24 cellular contexts compared by ENCODE assay signal in the genomic region with DNA sequence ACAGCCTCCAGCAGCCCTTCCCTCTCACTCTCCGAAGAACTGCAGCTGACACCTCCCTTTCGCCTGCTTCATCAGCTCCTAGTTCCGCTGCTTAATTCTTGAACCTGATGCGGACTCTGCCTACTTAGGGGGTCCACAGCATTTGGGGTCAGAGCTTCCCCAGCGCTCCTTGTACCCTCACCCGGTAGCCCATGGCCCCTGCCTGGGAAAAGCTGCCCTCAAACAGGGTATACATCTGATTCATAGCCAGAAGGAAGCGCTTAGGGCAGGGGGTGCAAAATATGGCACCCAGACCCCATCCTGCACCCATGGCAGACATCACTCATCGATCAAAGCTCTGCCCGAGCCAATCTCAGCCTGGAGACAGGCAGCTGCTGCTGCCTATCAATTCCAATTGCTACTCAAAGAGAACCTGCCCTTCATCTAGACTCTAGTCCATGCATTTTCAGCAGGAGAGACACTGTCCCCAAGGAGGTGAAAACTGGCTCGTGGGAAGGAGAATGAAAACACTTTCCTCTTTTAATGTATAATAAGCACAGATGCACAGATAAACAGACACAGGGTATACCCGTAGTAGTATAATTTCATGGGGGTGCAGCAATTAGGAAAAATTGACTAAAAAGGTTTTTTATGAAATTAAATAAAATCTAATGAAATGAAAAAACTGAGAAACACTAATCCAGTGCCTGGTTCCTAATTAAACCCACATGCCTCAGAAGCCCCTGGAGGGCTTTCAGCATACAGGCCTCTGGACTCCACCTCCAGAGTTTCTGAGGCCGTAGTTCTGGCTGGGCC.
DNase-seq lines count a peak whose midpoint lies in the region; ATAC-seq and TF ChIP-seq lines count a peak whose summit lies in the region.
"Had no signal": no experiment of that assay in that cellular context is flagged by ENCODE, and none has a peak within 500 bp of the region (broad histone marks: within the 10 kb centered on the region; RNA-seq: fewer than 3 reads in every experiment).

No MANE protein-coding gene starts in this region.

- H3K4ac ChIP-seq in neuronal stem cell (ENCODE audit: low read length), result no peak overlapping the region

- peaks cover 56 to 83% (median 66%) of the 10 kb centered on the region in 10 experiments for H3K4me1 ChIP-seq in BLaER1 treated with 17β-estradiol and CSF1 and Interleukin-3, amounts not matched to agents 10 nM and 100 nM
- H3K4me1 ChIP-seq in HEK293 (ENCODE audit: control insufficient read depth, insufficient read depth, low read length), result no peaks in the 10 kb centered on the region
- H3K4me1 ChIP-seq in neuronal stem cell (ENCODE audit: control insufficient read depth in 2 of 2, insufficient read depth in 1 of 2, low read depth in 1 of 2, low read length in 2 of 2), result no peaks in the 10 kb centered on the region
- no peaks in the 10 kb centered on the region for H3K4me1 ChIP-seq in right cardiac atrium (ENCODE audit: control insufficient read depth, insufficient read depth, low read length)
- H3K4me1 ChIP-seq: esophagus squamous epithelium, foreskin keratinocyte, lower lobe of right lung, right atrium auricular region, tibial artery had no signal

- peak overlapping the region; percentile 12 to 95 (median 78); a peak in 20 of 22 replicates for H3K4me2 ChIP-seq in BLaER1 treated with 17β-estradiol and CSF1 and Interleukin-3, amounts not matched to agents 10 nM and 100 nM
- no peak overlapping the region for H3K4me2 ChIP-seq in neuronal stem cell (ENCODE audit: insufficient read depth, low read length, poor library complexity, severe bottlenecking)
- H3K4me2 ChIP-seq: GM23338 had no signal

- H2BK120ac ChIP-seq in neuronal stem cell (ENCODE audit: low read depth, low read length), result peak overlapping the region; percentile 11

- H3K4me1 Mint-ChIP-seq in chondrocyte (ENCODE audit: low read depth), result no peaks in the 10 kb centered on the region

- H2BK5ac ChIP-seq in neuronal stem cell (ENCODE audit: low read length), result no peak overlapping the region

- ATAC-seq in GM19463 (IDR thresholded peaks at IDR 0.05; ENCODE audit: unreplicated experiment) (no peak), right cardiac atrium (no peak)
- ATAC-seq: foreskin keratinocyte, GM23338, heart left ventricle, lower lobe of right lung, PC-3 had no signal

- no peak overlapping the region for H4K8ac ChIP-seq in neuronal stem cell (ENCODE audit: low read depth, low read length)

- H2BK12ac ChIP-seq in neuronal stem cell (ENCODE audit: low read length), result no peak overlapping the region

- intact Hi-C loops in right cardiac atrium (cut with DNase I), result no loop called here

- no peak overlapping the region for H3K27ac Mint-ChIP-seq in chondrocyte (ENCODE audit: unreplicated experiment)
- H3K27ac Mint-ChIP-seq: GM23338 had no signal

- POLR2A ChIA-PET in HEK293 (lab: Yijun Ruan, JAX), result no interaction called here

- H4K91ac ChIP-seq in neuronal stem cell (ENCODE audit: low read depth, low read length, poor library complexity), result no peak overlapping the region

- peak overlapping the region in 6 of 11 experiments; percentile 6 to 32 (median 20); a peak in 8 of 22 replicates for H3K9ac ChIP-seq in BLaER1 treated with 17β-estradiol and CSF1 and Interleukin-3, amounts not matched to agents 10 nM and 100 nM
- no peak overlapping the region for H3K9ac ChIP-seq in neuronal stem cell (ENCODE audit: low read depth, low read length, poor library complexity)

- H3K36me3 ChIP-seq in BLaER1 treated with 17β-estradiol and CSF1 and Interleukin-3, amounts not matched to agents 10 nM and 100 nM, result peaks cover 0 to 99% (median 32%) of the 10 kb centered on the region in 11 experiments; a peak in 14 of 22 replicates
- H3K36me3 ChIP-seq in HEK293 (ENCODE audit: control insufficient read depth in 2 of 2, insufficient read depth in 1 of 2, low read length in 2 of 2), result no peaks in the 10 kb centered on the region
- H3K36me3 ChIP-seq in neuronal stem cell (replicated peaks in 1 of 2; ENCODE audit: control insufficient read depth in 2 of 2, insufficient read depth in 2 of 2, low read length in 2 of 2), result peaks cover 0 to 100% of the 10 kb centered on the region in 2 donors

- no CpG with 5 or more reads among the region's 12 CpGs for WGBS in neuronal stem cell (ENCODE audit: extremely low coverage in 2 of 2, insufficient read length in 2 of 2, insufficient replicate concordance in 1 of 2), 2 donors
- 87% methylated on average over 12 of the region's 12 CpGs for WGBS in right cardiac atrium

- no peaks in the 10 kb centered on the region for H3K9me3 ChIP-seq in BLaER1 treated with 17β-estradiol and CSF1 and Interleukin-3, amounts not matched to agents 10 nM and 100 nM (replicated peaks in 1 of 11)
- no peaks in the 10 kb centered on the region for H3K9me3 ChIP-seq in HEK293 (ENCODE audit: control insufficient read depth, insufficient read depth, low read depth, low read length)
- no peaks in the 10 kb centered on the region for H3K9me3 ChIP-seq in neuronal stem cell (replicated peaks in 1 of 2; ENCODE audit: control insufficient read depth in 2 of 2, insufficient read depth in 1 of 2, low read depth in 1 of 2, low read length in 2 of 2)
- no peaks in the 10 kb centered on the region for H3K9me3 ChIP-seq in right cardiac atrium (ENCODE audit: control insufficient read depth, low read length)
- H3K9me3 ChIP-seq: esophagus squamous epithelium, heart left ventricle, lower lobe of right lung, right atrium auricular region, tibial artery had no signal

- H3K9me3 Mint-ChIP-seq in chondrocyte (ENCODE audit: low read depth), result no peaks in the 10 kb centered on the region
- H3K9me3 Mint-ChIP-seq: GM23338 had no signal

- no peaks in the 10 kb centered on the region for H3K27me3 ChIP-seq in BLaER1 treated with 17β-estradiol and CSF1 and Interleukin-3, amounts not matched to agents 10 nM and 100 nM
- H3K27me3 ChIP-seq in neuronal stem cell (ENCODE audit: control insufficient read depth in 3 of 3, insufficient read depth in 3 of 3, low read depth in 1 of 3, low read length in 3 of 3) (no peaks in the 10 kb centered on the region), right cardiac atrium (ENCODE audit: control insufficient read depth, insufficient read depth) (no peaks in the 10 kb centered on the region)
- H3K27me3 ChIP-seq: esophagus squamous epithelium, foreskin keratinocyte, heart left ventricle, right atrium auricular region, tibial artery had no signal

- no peak overlapping the region for H2AK5ac ChIP-seq in neuronal stem cell (ENCODE audit: low read depth, low read length)

- no peak for TF ChIP-seq CTCF in HEK293 (tag by site-specific recombination; IDR thresholded peaks at IDR 0.05)
- TF ChIP-seq CTCF in chondrocyte (IDR thresholded peaks at IDR 0.05), result no peak

- peaks cover 3% of the 10 kb centered on the region for H3K36me3 Mint-ChIP-seq in chondrocyte (ENCODE audit: low read depth)

- H3K14ac ChIP-seq in neuronal stem cell (ENCODE audit: low read length), result no peak overlapping the region

- H3K79me1 ChIP-seq in neuronal stem cell (ENCODE audit: low read depth, low read length), result no peaks in the 10 kb centered on the region

- CTCF ChIA-PET in HEK293 (lab: Yijun Ruan, JAX), result interaction anchor here (0.7 to 1.2 kb wide), 2 partner anchors 13 to 715 kb away, joined by 3 to 5 read pairs; no protein-coding TSS in a partner anchor

- H3K4me3 Mint-ChIP-seq in chondrocyte (ENCODE audit: unreplicated experiment), result no peak overlapping the region
- H3K4me3 Mint-ChIP-seq: GM23338 had no signal

- no peak overlapping the region for H2BK15ac ChIP-seq in neuronal stem cell (ENCODE audit: low read length)

- no peak overlapping the region for H3K18ac ChIP-seq in neuronal stem cell (ENCODE audit: low read length)

- H3K27me3 Mint-ChIP-seq in chondrocyte (ENCODE audit: low read depth), result no peaks in the 10 kb centered on the region

- H3K27ac ChIP-seq in BLaER1 treated with 17β-estradiol and CSF1 and Interleukin-3, amounts not matched to agents 10 nM and 100 nM, result peak overlapping the region in 7 of 11 experiments; percentile 21 to 90 (median 41); a peak in 9 of 22 replicates
- H3K27ac ChIP-seq in HEK293 (ENCODE audit: extremely low read depth, low read depth, low read length), result no peak overlapping the region
- H3K27ac ChIP-seq in neuronal stem cell (replicated peaks; ENCODE audit: low read length), result no peak overlapping the region
- H3K27ac ChIP-seq in right cardiac atrium (ENCODE audit: low read length), result no peak overlapping the region
- H3K27ac ChIP-seq: esophagus squamous epithelium, foreskin keratinocyte, heart left ventricle, lower lobe of right lung, right atrium auricular region, tibial artery had no signal

- H2AFZ ChIP-seq in neuronal stem cell (ENCODE audit: low read length), result no peak overlapping the region
- H2AFZ ChIP-seq: GM23338 had no signal

- peak; percentile 59 for DNase-seq in chondrocyte (ENCODE audit: low spot score)
- DNase-seq in neuronal stem cell (ENCODE audit: low spot score), result no peak
- DNase-seq in DMS 273 treated with DMSO at 0.1 percent for 48 hours (lab: John Stamatoyannopoulos, UW), result no peak
- no peak for DNase-seq in right cardiac atrium
- DNase-seq: activated CD4-positive, CD25-positive, alpha-beta regulatory T cell treated with anti-CD3 and anti-CD28 coated beads, Interleukin-2, amount 50 U/mL, for 72 hours; activated gamma-delta T cell; central memory CD4-positive, alpha-beta T cell; esophagus squamous epithelium; foreskin keratinocyte; Kasumi-1; NCI-H1417 treated with DMSO at 0.1 percent for 48 hours; NCI-H2081; NCI-H226; NCI-H69; PC-3; stimulated activated CD8-positive, alpha-beta memory T cell treated with anti-CD3 and anti-CD28 coated beads, Interleukin-4, amount 100 ng/mL, for 48 hours; tibial artery had no signal

- no peak overlapping the region for H3K23ac ChIP-seq in neuronal stem cell (ENCODE audit: low read depth, low read length, poor library complexity)

- no peak overlapping the region for H3K4me3 ChIP-seq in BLaER1 treated with 17β-estradiol and CSF1 and Interleukin-3, amounts not matched to agents 10 nM and 100 nM
- H3K4me3 ChIP-seq in HEK293 (ENCODE audit: low read depth, low read length) (no peak overlapping the region), neuronal stem cell (ENCODE audit: low read length in 2 of 2) (no peak overlapping the region), right cardiac atrium (ENCODE audit: low read length) (no peak overlapping the region)
- H3K4me3 ChIP-seq: esophagus squamous epithelium, GM23338, heart left ventricle, lower lobe of right lung, right atrium auricular region, tibial artery had no signal

- H4K20me1 ChIP-seq in BLaER1 treated with 17β-estradiol and CSF1 and Interleukin-3, amounts not matched to agents 10 nM and 100 nM, result peaks cover 0 to 99% (median 0%) of the 10 kb centered on the region in 11 experiments; a peak in 7 of 22 replicates

TF ChIP-seq in HEK293, 187 proteins besides CTCF, POLR2A, EP300 and RAD21 (continues in another document):
- 0 out of 2 replicates have a peak, but pooled peaks have one; percentile 14 for TF ChIP-seq ZBTB17 (tag by site-specific recombination; IDR thresholded peaks at IDR 0.05)

Comparison
In these comparisons a context has a peak if more than half of its experiments do, and no peak if none do; other contexts are left out.
1. H3K27ac ChIP-seq: peak in BLaER1 treated with 17β-estradiol and CSF1 and Interleukin-3, amounts not matched to agents 10 nM and 100 nM (7 of 11); none in HEK293 (single experiment), neuronal stem cell (single experiment) and right cardiac atrium (single experiment).